Comparison of ENCODE assay signal across 23 cellular contexts in the genomic region with DNA sequence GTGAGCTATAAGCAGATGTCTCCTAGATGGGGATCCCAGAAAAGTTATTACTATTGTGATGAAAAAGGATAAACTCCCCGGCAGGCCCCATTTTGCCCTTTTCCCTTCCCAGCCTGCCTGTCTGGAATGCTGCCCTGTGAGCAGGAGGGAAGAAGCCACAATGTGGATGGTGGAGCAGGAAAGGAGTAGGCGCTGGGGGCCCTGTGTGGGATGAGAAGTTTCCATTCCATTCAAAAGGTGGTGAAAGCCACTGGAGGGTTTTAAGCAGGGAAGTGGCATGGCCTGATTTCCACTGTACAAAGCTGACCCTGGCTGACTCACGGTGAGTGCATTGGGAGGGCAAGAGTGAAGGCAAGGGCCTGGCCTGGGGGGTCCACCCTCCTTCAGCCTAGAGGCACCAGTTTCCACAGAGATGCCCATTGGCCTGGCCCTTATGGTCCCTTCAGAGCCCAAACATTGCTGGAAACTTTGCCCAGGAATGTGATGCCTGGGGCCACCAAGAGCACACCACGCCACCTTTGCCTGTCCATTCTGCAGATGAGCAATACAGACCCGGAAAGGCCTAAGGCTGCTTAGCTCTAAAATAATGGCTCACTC.
"Had no signal": no experiment of that assay in that cellular context is flagged by ENCODE, and none has a peak within 500 bp of the region (broad histone marks: within the 10 kb centered on the region; RNA-seq: fewer than 3 reads in every experiment).

No MANE protein-coding gene starts in this region.

- H3K9me3 ChIP-seq: left ventricle myocardium inferior, neutrophil, ovary, prostate gland, tibial artery had no signal

- H3K27me3 Mint-ChIP-seq: activated naive CD4-positive, alpha-beta T cell treated with anti-CD3 and anti-CD28 coated beads, Interleukin-2, amount 50 U/mL, for 24 hours; effector memory CD8-positive, alpha-beta T cell; stimulated activated naive CD8-positive, alpha-beta T cell treated with anti-CD3 and anti-CD28 coated beads, Interleukin-15, amount 100 ng/mL, for 72 hours had no signal

- H3K4me1 ChIP-seq: prostate gland, tibial artery had no signal

- H3K27ac ChIP-seq: hepatocyte, left ventricle myocardium inferior, ovary, prostate gland, tibial artery had no signal

- H3K9me3 Mint-ChIP-seq: activated B cell treated with CpG ODN at 0.5 μM for 24 hours; activated naive CD4-positive, alpha-beta T cell treated with anti-CD3 and anti-CD28 coated beads, Interleukin-2, amount 50 U/mL, for 24 hours; brain; effector memory CD8-positive, alpha-beta T cell; mesothelial cell of epicardium; natural killer cell treated with Interleukin-12 subunit alpha and Interleukin-12 subunit beta and Interleukin-15 and Interleukin-18, amount 100 ng/mL, for 72 hours; stimulated activated naive CD8-positive, alpha-beta T cell treated with anti-CD3 and anti-CD28 coated beads, Interleukin-15, amount 100 ng/mL, for 72 hours; T-cell; T-helper 2 cell treated with Interferon-gamma antibody and Interleukin-4, amounts not matched to agents 5 μg/mL and 100 μg/mL, for 36 hours had no signal

- H3K4me3 Mint-ChIP-seq: activated B cell treated with CpG ODN at 0.5 μM for 24 hours; activated CD4-positive, alpha-beta T cell treated with anti-CD3 and anti-CD28 coated beads for 36 hours; activated naive CD4-positive, alpha-beta T cell treated with anti-CD3 and anti-CD28 coated beads, Interleukin-2, amount 50 U/mL, for 24 hours; brain; effector memory CD8-positive, alpha-beta T cell; mesothelial cell of epicardium; natural killer cell treated with Interleukin-12 subunit alpha and Interleukin-12 subunit beta and Interleukin-15 and Interleukin-18, amount 100 ng/mL, for 72 hours; stimulated activated naive CD8-positive, alpha-beta T cell treated with anti-CD3 and anti-CD28 coated beads, Interleukin-15, amount 100 ng/mL, for 72 hours; T-cell; T-helper 2 cell treated with Interferon-gamma antibody and Interleukin-4, amounts not matched to agents 5 μg/mL and 100 μg/mL, for 36 hours had no signal

- H2AFZ ChIP-seq: hepatocyte had no signal

- H3K27me3 ChIP-seq: hepatocyte, ovary had no signal

- H3K4me3 ChIP-seq: hepatocyte, left ventricle myocardium inferior, ovary, prostate gland, tibial artery had no signal

- H3K36me3 ChIP-seq: left ventricle myocardium inferior, neutrophil, ovary, prostate gland, tibial artery had no signal

- H3K36me3 Mint-ChIP-seq: activated naive CD4-positive, alpha-beta T cell treated with anti-CD3 and anti-CD28 coated beads, Interleukin-2, amount 50 U/mL, for 24 hours; brain; mesothelial cell of epicardium; natural killer cell treated with Interleukin-12 subunit alpha and Interleukin-12 subunit beta and Interleukin-15 and Interleukin-18, amount 100 ng/mL, for 72 hours; T-cell had no signal

- ATAC-seq: activated CD4-positive, alpha-beta T cell treated with anti-CD3 and anti-CD28 coated beads for 36 hours; effector memory CD8-positive, alpha-beta T cell; esophagus mucosa; natural killer cell treated with Interleukin-12 subunit alpha and Interleukin-12 subunit beta and Interleukin-15 and Interleukin-18, amount 100 ng/mL, for 72 hours; stimulated activated naive CD8-positive, alpha-beta T cell treated with anti-CD3 and anti-CD28 coated beads, Interleukin-15, amount 100 ng/mL, for 72 hours; T-cell had no signal

- H3K4me1 Mint-ChIP-seq: activated B cell treated with CpG ODN at 0.5 μM for 24 hours; activated CD4-positive, alpha-beta T cell treated with anti-CD3 and anti-CD28 coated beads for 36 hours; activated naive CD4-positive, alpha-beta T cell treated with anti-CD3 and anti-CD28 coated beads, Interleukin-2, amount 50 U/mL, for 24 hours; stimulated activated naive CD8-positive, alpha-beta T cell treated with anti-CD3 and anti-CD28 coated beads, Interleukin-15, amount 100 ng/mL, for 72 hours; T-cell had no signal

- H3K27ac Mint-ChIP-seq: activated B cell treated with CpG ODN at 0.5 μM for 24 hours; activated CD4-positive, alpha-beta T cell treated with anti-CD3 and anti-CD28 coated beads for 36 hours; activated naive CD4-positive, alpha-beta T cell treated with anti-CD3 and anti-CD28 coated beads, Interleukin-2, amount 50 U/mL, for 24 hours; brain; effector memory CD8-positive, alpha-beta T cell; mesothelial cell of epicardium; natural killer cell treated with Interleukin-12 subunit alpha and Interleukin-12 subunit beta and Interleukin-15 and Interleukin-18, amount 100 ng/mL, for 72 hours; stimulated activated naive CD8-positive, alpha-beta T cell treated with anti-CD3 and anti-CD28 coated beads, Interleukin-15, amount 100 ng/mL, for 72 hours; T-cell; T-helper 2 cell treated with Interferon-gamma antibody and Interleukin-4, amounts not matched to agents 5 μg/mL and 100 μg/mL, for 36 hours had no signal

- H3K4me2 ChIP-seq: hepatocyte had no signal

- DNase-seq: activated B cell treated with CpG ODN at 0.5 μM for 24 hours; activated CD4-positive, alpha-beta T cell treated with anti-CD3 and anti-CD28 coated beads for 36 hours; activated CD4-positive, alpha-beta T cell treated with anti-CD3 and anti-CD28 coated beads, Interleukin-2, amount 50 U/mL, for 48 hours; activated gamma-delta T cell treated with Interleukin-2 at 50 U/mL for 16 hours; aorta; caudate nucleus; effector memory CD8-positive, alpha-beta T cell; foreskin melanocyte; left ventricle myocardium inferior; ovary; stimulated activated CD4-positive, alpha-beta T cell treated with anti-CD3 and anti-CD28 coated beads, Interleukin-4, amount 100 ng/mL, for 24 hours; stimulated activated naive CD8-positive, alpha-beta T cell treated with anti-CD3 and anti-CD28 coated beads, Interleukin-15, amount 100 ng/mL, for 72 hours; T-cell; tibial artery had no signal
